1 cellular context compared by ENCODE assay signal in genomic region chr1:10897321-10897980, GRCh38.
TF ChIP-seq lines count a peak whose summit lies in the region.

No MANE protein-coding gene starts in this region.

TF ChIP-seq in HepG2, 621 proteins besides CTCF, POLR2A, EP300 and RAD21 (continued from another document):
- TF ChIP-seq PRDM4 (CRISPR knock-in tag; IDR thresholded peaks at IDR 0.05; ENCODE audit: borderline replicate concordance) (no peak), PAWR (CRISPR knock-in tag; IDR thresholded peaks at IDR 0.05; ENCODE audit: borderline replicate concordance) (no peak), ZFP1 (CRISPR knock-in tag; IDR thresholded peaks at IDR 0.05) (no peak), RELA (CRISPR knock-in tag; IDR thresholded peaks at IDR 0.05) (no peak), CBFB (CRISPR knock-in tag; IDR thresholded peaks at IDR 0.05) (no peak), NFATC3 (CRISPR knock-in tag; IDR thresholded peaks at IDR 0.05) (no peak), ZNF207 (IDR thresholded peaks at IDR 0.05; ENCODE audit: borderline replicate concordance) (no peak), ZSCAN21 (CRISPR knock-in tag; IDR thresholded peaks at IDR 0.05; ENCODE audit: borderline replicate concordance) (no peak), ZNF446 (CRISPR knock-in tag; IDR thresholded peaks at IDR 0.05) (no peak), ZBTB46 (CRISPR knock-in tag; IDR thresholded peaks at IDR 0.05; ENCODE audit: borderline replicate concordance) (no peak), RBFOX2 (IDR thresholded peaks at IDR 0.05; ENCODE audit: low read depth, low read length) (no peak), TEAD2 (CRISPR knock-in tag; IDR thresholded peaks at IDR 0.05) (no peak)
TF ChIP-seq in HepG2: peak in this region for 0.
